In genomic region chr2:85589982-85590791, GRCh38 we compare ENCODE assay signal across 9 cellular contexts. TPM values are rescaled to one million over a fixed set of nuclear protein-coding genes. Genes with fewer than 3 reads are reported as not detected.
DNase-seq lines count a peak whose midpoint lies in the region; ATAC-seq, FAIRE-seq and TF ChIP-seq lines count a peak whose summit lies in the region.
"Had no signal": no experiment of that assay in that cellular context is flagged by ENCODE, and none has a peak within 500 bp of the region (broad histone marks: within the 10 kb centered on the region; RNA-seq: fewer than 3 reads in every experiment).

No MANE protein-coding gene starts in this region.

- H3K36me3 ChIP-seq in bronchial epithelial cell (ENCODE audit: control insufficient read depth, insufficient read depth, low read length) (no peaks in the 10 kb centered on the region), vagina (no peaks in the 10 kb centered on the region)

- H3K27me3 Mint-ChIP-seq in stimulated activated naive CD8-positive, alpha-beta T cell treated with anti-CD3 and anti-CD28 coated beads, Interleukin-15, Interleukin-2, amounts not matched to agents 100 ng/mL and 50 ng/mL, for 24 hours: no peaks in the 10 kb centered on the region
- no peaks in the 10 kb centered on the region for H3K27me3 Mint-ChIP-seq in activated T-helper 2 cell treated with anti-CD3 and anti-CD28 coated beads, Interferon-gamma antibody, Interleukin-2, Interleukin-4, amounts not matched to agents 10 μg/mL and 5 μg/mL and 100 μg/mL, durations not matched to agents 14 hours and 24 hours and 36 hours (ENCODE audit: low read depth)

- H3K27me3 ChIP-seq in bronchial epithelial cell (ENCODE audit: control insufficient read depth, insufficient read depth, low read length) (no peaks in the 10 kb centered on the region), vagina (no peaks in the 10 kb centered on the region)

- peaks cover 75% of the 10 kb centered on the region for H3K4me1 ChIP-seq in vagina

- H3K4me3 ChIP-seq in bronchial epithelial cell (ENCODE audit: low read depth, low read length) (no peak overlapping the region), vagina (no peak overlapping the region)

- intact Hi-C loops in vagina (cut with DNase I): no loop called here
- intact Hi-C loops in activated T-helper 2 cell treated with anti-CD3 and anti-CD28 coated beads, Interferon-gamma antibody, Interleukin-2, Interleukin-4, amounts not matched to agents 10 μg/mL and 5 μg/mL and 100 μg/mL, durations not matched to agents 14 hours and 24 hours and 36 hours (cut with micrococcal nuclease): no loop called here

- ATAC-seq in stimulated activated naive CD8-positive, alpha-beta T cell treated with anti-CD3 and anti-CD28 coated beads, Interleukin-15, Interleukin-2, amounts not matched to agents 100 U/mL and 50 U/mL, for 24 hours: no peak

- H3K9me3 Mint-ChIP-seq in stimulated activated naive CD8-positive, alpha-beta T cell treated with anti-CD3 and anti-CD28 coated beads, Interleukin-15, Interleukin-2, amounts not matched to agents 100 ng/mL and 50 ng/mL, for 24 hours: no peaks in the 10 kb centered on the region
- no peaks in the 10 kb centered on the region for H3K9me3 Mint-ChIP-seq in activated T-helper 2 cell treated with anti-CD3 and anti-CD28 coated beads, Interferon-gamma antibody, Interleukin-2, Interleukin-4, amounts not matched to agents 10 μg/mL and 5 μg/mL and 100 μg/mL, durations not matched to agents 14 hours and 24 hours and 36 hours

- H3K27ac Mint-ChIP-seq in stimulated activated naive CD8-positive, alpha-beta T cell treated with anti-CD3 and anti-CD28 coated beads, Interleukin-15, Interleukin-2, amounts not matched to agents 100 ng/mL and 50 ng/mL, for 24 hours: peak overlapping the region; percentile 33
- H3K27ac Mint-ChIP-seq in activated T-helper 2 cell treated with anti-CD3 and anti-CD28 coated beads, Interferon-gamma antibody, Interleukin-2, Interleukin-4, amounts not matched to agents 10 μg/mL and 5 μg/mL and 100 μg/mL, durations not matched to agents 14 hours and 24 hours and 36 hours: no peak overlapping the region

- TF ChIP-seq POLR2A in vagina (IDR thresholded peaks at IDR 0.05) (no peak), GM12891 (IDR thresholded peaks at IDR 0.05; ENCODE audit: low read depth, low read length) (no peak)

- H3K36me3 Mint-ChIP-seq in stimulated activated naive CD8-positive, alpha-beta T cell treated with anti-CD3 and anti-CD28 coated beads, Interleukin-15, Interleukin-2, amounts not matched to agents 100 ng/mL and 50 ng/mL, for 24 hours (ENCODE audit: low read depth): no peaks in the 10 kb centered on the region
- H3K36me3 Mint-ChIP-seq in activated T-helper 2 cell treated with anti-CD3 and anti-CD28 coated beads, Interferon-gamma antibody, Interleukin-2, Interleukin-4, amounts not matched to agents 10 μg/mL and 5 μg/mL and 100 μg/mL, durations not matched to agents 14 hours and 24 hours and 36 hours (ENCODE audit: low read depth): peaks cover 5% of the 10 kb centered on the region

- H3K4me3 Mint-ChIP-seq in stimulated activated naive CD8-positive, alpha-beta T cell treated with anti-CD3 and anti-CD28 coated beads, Interleukin-15, Interleukin-2, amounts not matched to agents 100 ng/mL and 50 ng/mL, for 24 hours: no peak overlapping the region
- H3K4me3 Mint-ChIP-seq in activated T-helper 2 cell treated with anti-CD3 and anti-CD28 coated beads, Interferon-gamma antibody, Interleukin-2, Interleukin-4, amounts not matched to agents 10 μg/mL and 5 μg/mL and 100 μg/mL, durations not matched to agents 14 hours and 24 hours and 36 hours (ENCODE audit: low read depth): no peak overlapping the region

- H3K9me3 ChIP-seq in vagina: no peaks in the 10 kb centered on the region

- TF ChIP-seq CTCF in bronchial epithelial cell (IDR thresholded peaks at IDR 0.05; ENCODE audit: insufficient read depth, low read length, severe bottlenecking) (no peak), vagina (IDR thresholded peaks at IDR 0.05) (no peak)

- peaks cover 28% of the 10 kb centered on the region for H3K4me1 Mint-ChIP-seq in stimulated activated naive CD8-positive, alpha-beta T cell treated with anti-CD3 and anti-CD28 coated beads, Interleukin-15, Interleukin-2, amounts not matched to agents 100 ng/mL and 50 ng/mL, for 24 hours (ENCODE audit: low read depth)
- peaks cover 31% of the 10 kb centered on the region for H3K4me1 Mint-ChIP-seq in activated T-helper 2 cell treated with anti-CD3 and anti-CD28 coated beads, Interferon-gamma antibody, Interleukin-2, Interleukin-4, amounts not matched to agents 10 μg/mL and 5 μg/mL and 100 μg/mL, durations not matched to agents 14 hours and 24 hours and 36 hours (ENCODE audit: low read depth)

- DNase-seq in stimulated activated naive CD8-positive, alpha-beta T cell treated with anti-CD3 and anti-CD28 coated beads, Interleukin-15, Interleukin-2, amounts not matched to agents 100 U/mL and 50 U/mL, for 24 hours: no peak
- DNase-seq in bronchial epithelial cell (ENCODE audit: low read depth) (peak; percentile 56), lung microvascular endothelial cell (ENCODE audit: low read depth in 2 of 2) (peak; percentile 88 to 90), vagina (ENCODE audit: extremely low spot score in 2 of 2) (no peak), GM12891 (ENCODE audit: insufficient read length, low spot score) (no peak), GM19238 (ENCODE audit: insufficient read length, low spot score) (no peak)
- no peak for DNase-seq in activated T-helper 2 cell treated with anti-CD3 and anti-CD28 coated beads, Interferon-gamma antibody, Interleukin-2, Interleukin-4, amounts not matched to agents 10 μg/mL and 5 μg/mL and 100 μg/mL, durations not matched to agents 14 hours and 24 hours and 36 hours (ENCODE audit: low spot score)
- DNase-seq: stimulated activated CD4-positive, alpha-beta T cell treated with anti-CD3 and anti-CD28 coated beads, Interleukin-15, amount 100 ng/mL, for 24 hours had no signal

- H3K27ac ChIP-seq in vagina: peak overlapping the region; percentile 39

- FAIRE-seq in bronchial epithelial cell (lab: Jason Lieb, UNC): no peak
- FAIRE-seq in GM12891 (lab: Jason Lieb, UNC): no peak

TF ChIP-seq in GM12891, 5 proteins besides CTCF, POLR2A, EP300 and RAD21:
- TF ChIP-seq SPI1 (IDR thresholded peaks at IDR 0.05; ENCODE audit: low read depth, low read length): no peak
- TF ChIP-seq POLR2AphosphoS5 (IDR thresholded peaks at IDR 0.05; ENCODE audit: low read depth, low read length): no peak
- TF ChIP-seq POU2F2 (IDR thresholded peaks at IDR 0.05; ENCODE audit: low read depth, low read length): no peak
- no peak for TF ChIP-seq TAF1 (IDR thresholded peaks at IDR 0.05; ENCODE audit: low read depth, low read length)
- no peak for TF ChIP-seq PAX5 (IDR thresholded peaks at IDR 0.05; ENCODE audit: insufficient read depth, low read length, severe bottlenecking)

RNA-seq across cellular contexts. Expression of gene RNF181, which starts 5.4 kb away (rescaled TPM):
- total RNA-seq in bronchial epithelial cell: 240 and 318 TPM in 2 replicates
- 212 and 226 TPM in 2 replicates for total RNA-seq in lung microvascular endothelial cell
- total RNA-seq in vagina: 107 TPM
- 243 TPM for polyA plus RNA-seq in GM12891 (2012; ENCODE audit: low read depth, missing spikeins)
- 130 and 134 TPM in 2 replicates for total RNA-seq in activated T-helper 2 cell treated with anti-CD3 and anti-CD28 coated beads, Interferon-gamma antibody, Interleukin-2, Interleukin-4, amounts not matched to agents 10 μg/mL and 5 μg/mL and 100 μg/mL, durations not matched to agents 14 hours and 24 hours and 36 hours

RNA-seq across cellular contexts. Expression of gene VAMP5, which starts 6.0 kb away (rescaled TPM):
- 4.5 and 5.5 TPM in 2 replicates for total RNA-seq in bronchial epithelial cell
- 85.9 and 135 TPM in 2 replicates for total RNA-seq in lung microvascular endothelial cell
- total RNA-seq in vagina: 42.5 TPM
- polyA plus RNA-seq in GM12891 (2012; ENCODE audit: low read depth, missing spikeins): 62.7 TPM
- total RNA-seq in activated T-helper 2 cell treated with anti-CD3 and anti-CD28 coated beads, Interferon-gamma antibody, Interleukin-2, Interleukin-4, amounts not matched to agents 10 μg/mL and 5 μg/mL and 100 μg/mL, durations not matched to agents 14 hours and 24 hours and 36 hours: 41.0 and 41.3 TPM in 2 replicates

RNA-seq across cellular contexts. Expression of gene TMEM150A, which starts 12.3 kb away (rescaled TPM):
- 8.3 and 9.2 TPM in 2 replicates for total RNA-seq in bronchial epithelial cell
- total RNA-seq in lung microvascular endothelial cell: 6.1 and 14.7 TPM in 2 replicates
- total RNA-seq in vagina: 22.6 TPM
- 3.0 TPM for polyA plus RNA-seq in GM12891 (2012; ENCODE audit: low read depth, missing spikeins)
- total RNA-seq in activated T-helper 2 cell treated with anti-CD3 and anti-CD28 coated beads, Interferon-gamma antibody, Interleukin-2, Interleukin-4, amounts not matched to agents 10 μg/mL and 5 μg/mL and 100 μg/mL, durations not matched to agents 14 hours and 24 hours and 36 hours: 6.5 and 7.0 TPM in 2 replicates

RNA-seq across cellular contexts. Expression of gene VAMP8, which starts 12.8 kb away (rescaled TPM):
- 41.3 and 67.6 TPM in 2 replicates for total RNA-seq in bronchial epithelial cell
- total RNA-seq in lung microvascular endothelial cell: 9.7 and 13.7 TPM in 2 replicates
- 46.2 TPM for total RNA-seq in vagina
- polyA plus RNA-seq in GM12891 (2012; ENCODE audit: low read depth, missing spikeins): 141 TPM
- 99.7 and 101 TPM in 2 replicates for total RNA-seq in activated T-helper 2 cell treated with anti-CD3 and anti-CD28 coated beads, Interferon-gamma antibody, Interleukin-2, Interleukin-4, amounts not matched to agents 10 μg/mL and 5 μg/mL and 100 μg/mL, durations not matched to agents 14 hours and 24 hours and 36 hours

RNA-seq across cellular contexts. Expression of gene C2orf68, which starts 21.7 kb away (rescaled TPM):
- total RNA-seq in bronchial epithelial cell (9.5 and 18.8 TPM in 2 replicates), lung microvascular endothelial cell (14.8 and 23.8 TPM in 2 replicates), vagina (12.0 TPM)
- 16.8 TPM for polyA plus RNA-seq in GM12891 (2012; ENCODE audit: low read depth, missing spikeins)
- 34.7 and 35.6 TPM in 2 replicates for total RNA-seq in activated T-helper 2 cell treated with anti-CD3 and anti-CD28 coated beads, Interferon-gamma antibody, Interleukin-2, Interleukin-4, amounts not matched to agents 10 μg/mL and 5 μg/mL and 100 μg/mL, durations not matched to agents 14 hours and 24 hours and 36 hours

Comparison
In these comparisons a context has a peak if more than half of its experiments do, and no peak if none do; other contexts are left out.
1. DNase-seq: peak in bronchial epithelial cell (single experiment) and lung microvascular endothelial cell (2 of 2); none in stimulated activated naive CD8-positive, alpha-beta T cell treated with anti-CD3 and anti-CD28 coated beads, Interleukin-15, Interleukin-2, amounts not matched to agents 100 U/mL and 50 U/mL, for 24 hours (single experiment), vagina (0 of 2), GM12891 (single experiment), GM19238 (single experiment) and activated T-helper 2 cell treated with anti-CD3 and anti-CD28 coated beads, Interferon-gamma antibody, Interleukin-2, Interleukin-4, amounts not matched to agents 10 μg/mL and 5 μg/mL and 100 μg/mL, durations not matched to agents 14 hours and 24 hours and 36 hours (single experiment).